Comparison of ENCODE assay signal across 21 cellular contexts in the genomic region with DNA sequence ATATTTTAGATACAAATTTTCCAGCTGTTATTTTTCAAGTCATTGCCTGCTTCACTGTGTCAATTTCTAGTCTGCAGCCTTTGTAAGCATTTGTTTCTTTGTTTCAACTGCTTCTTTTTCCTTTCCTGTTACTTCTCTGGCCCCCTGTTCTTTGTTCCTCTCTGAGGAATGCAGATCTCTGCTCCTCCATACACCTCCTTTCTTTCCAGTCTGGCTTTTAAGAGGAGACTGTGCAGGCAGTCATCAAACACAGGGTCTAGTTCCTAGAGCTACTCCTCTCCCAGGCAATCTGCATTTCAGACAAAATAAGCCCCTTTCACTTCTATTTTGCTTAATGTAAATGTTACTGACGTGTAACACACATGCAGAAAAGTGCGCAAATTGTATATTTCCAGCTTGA.
"Had no signal": no experiment of that assay in that cellular context is flagged by ENCODE, and none has a peak within 500 bp of the region (broad histone marks: within the 10 kb centered on the region; RNA-seq: fewer than 3 reads in every experiment).

No MANE protein-coding gene starts in this region.

- ATAC-seq: K562, Panc1, PC-3 had no signal

- H3K9ac ChIP-seq: KMS-11, SK-N-SH had no signal

- H3K27ac Mint-ChIP-seq: IgD-negative memory B cell had no signal

- H3K27ac ChIP-seq: KMS-11, RWPE1 had no signal

- H3K4me3 Mint-ChIP-seq: IgD-negative memory B cell had no signal

- H3K4me3 ChIP-seq: K562 had no signal

- DNase-seq: Kasumi-1, MM.1S, NCI-H1092 treated with DMSO at 0.1 percent for 48 hours, NCI-H1417, NCI-H1436 treated with DMSO at 0.1 percent for 48 hours, NCI-H1694, NCI-H187 treated with DMSO at 0.1 percent for 48 hours, NCI-H2029 treated with DMSO at 0.1 percent for 48 hours, NCI-H2171 treated with DMSO at 0.1 percent for 48 hours, NCI-H345, NCI-H524, NCI-H526 treated with DMSO at 0.1 percent for 48 hours, NCI-H774, PC-3, SHP77, SK-N-SH had no signal

- H3K9me3 ChIP-seq: SK-N-SH had no signal

- H3K9me2 ChIP-seq: SK-N-SH had no signal

- H3K27me3 Mint-ChIP-seq: IgD-negative memory B cell had no signal

- H3K4me2 ChIP-seq: KMS-11, SK-N-SH had no signal

- H3K9me3 Mint-ChIP-seq: IgD-negative memory B cell had no signal
